Comparison of ENCODE assay signal across 9 cellular contexts in genomic region chr2:28449489-28450395, GRCh38. TPM values are rescaled to one million over a fixed set of nuclear protein-coding genes. Genes with fewer than 3 reads are reported as not detected.
A peak's percentile ranks its signal among the peaks of the same experiment; 100 is the strongest.
DNase-seq lines count a peak whose midpoint lies in the region; ATAC-seq and TF ChIP-seq lines count a peak whose summit lies in the region.
"Had no signal": no experiment of that assay in that cellular context is flagged by ENCODE, and none has a peak within 500 bp of the region (broad histone marks: within the 10 kb centered on the region; RNA-seq: fewer than 3 reads in every experiment).

No MANE protein-coding gene starts in this region.

- DNase-seq in activated CD4-positive, alpha-beta T cell treated with anti-CD3 and anti-CD28 coated beads, Interleukin-2, amount 50 U/mL, for 24 hours (ENCODE audit: low read depth in 1 of 2, low spot score in 1 of 2): peak; percentile 62 to 80
- DNase-seq in epithelial cell of prostate (ENCODE audit: low read depth, low spot score): no peak
- peak; percentile 72 to 91 (median 90) for DNase-seq in stimulated activated CD4-positive, alpha-beta T cell treated with anti-CD3 and anti-CD28 coated beads, TNF-alpha, amount 100 ng/mL, for 48 hours (ENCODE audit: low read depth in 3 of 3)
- no peak for DNase-seq in BE2C
- DNase-seq: left ventricle myocardium superior had no signal

- H3K27ac ChIP-seq in epithelial cell of prostate: peak overlapping the region; percentile 80

- H3K4me3 ChIP-seq in BE2C (ENCODE audit: low read depth, low read length): no peak overlapping the region

- H3K9me3 ChIP-seq in BE2C: no peaks in the 10 kb centered on the region

- ATAC-seq in HG02610 (IDR thresholded peaks at IDR 0.05; ENCODE audit: unreplicated experiment): peak; percentile 56
- ATAC-seq in GM18868 (IDR thresholded peaks at IDR 0.05; ENCODE audit: unreplicated experiment): no peak
- no peak for ATAC-seq in HG03520 (IDR thresholded peaks at IDR 0.05; ENCODE audit: unreplicated experiment)
- no peak for ATAC-seq in HG02938 (IDR thresholded peaks at IDR 0.05; ENCODE audit: unreplicated experiment)
- ATAC-seq: left ventricle myocardium superior had no signal

- peaks cover 3% of the 10 kb centered on the region; the same call in 1 of the 2 replicates for H3K4me1 ChIP-seq in BE2C

- no peaks in the 10 kb centered on the region for H3K27me3 ChIP-seq in BE2C

- no peak for TF ChIP-seq CTCF in BE2C (IDR thresholded peaks at IDR 0.05; ENCODE audit: low read depth, low read length)

- no peaks in the 10 kb centered on the region for H3K36me3 ChIP-seq in BE2C

RNA-seq across cellular contexts. Expression of gene PLB1, which starts 46.1 kb away (rescaled TPM):
- polyA plus RNA-seq in BE2C (2012; ENCODE audit: insufficient read depth, insufficient read length, low read depth): 0.74 TPM

RNA-seq across cellular contexts. Expression of gene FOSL2, which starts 57.1 kb away (rescaled TPM):
- polyA plus RNA-seq in BE2C (2012; ENCODE audit: insufficient read depth, insufficient read length, low read depth): 16.2 TPM

Comparison
In these comparisons a context has a peak if more than half of its experiments do, and no peak if none do; other contexts are left out.
1. DNase-seq: peak in activated CD4-positive, alpha-beta T cell treated with anti-CD3 and anti-CD28 coated beads, Interleukin-2, amount 50 U/mL, for 24 hours (2 of 2) and stimulated activated CD4-positive, alpha-beta T cell treated with anti-CD3 and anti-CD28 coated beads, TNF-alpha, amount 100 ng/mL, for 48 hours (3 of 3); none in epithelial cell of prostate (single experiment) and BE2C (single experiment).